1 cellular context compared by ENCODE assay signal in the genomic region with DNA sequence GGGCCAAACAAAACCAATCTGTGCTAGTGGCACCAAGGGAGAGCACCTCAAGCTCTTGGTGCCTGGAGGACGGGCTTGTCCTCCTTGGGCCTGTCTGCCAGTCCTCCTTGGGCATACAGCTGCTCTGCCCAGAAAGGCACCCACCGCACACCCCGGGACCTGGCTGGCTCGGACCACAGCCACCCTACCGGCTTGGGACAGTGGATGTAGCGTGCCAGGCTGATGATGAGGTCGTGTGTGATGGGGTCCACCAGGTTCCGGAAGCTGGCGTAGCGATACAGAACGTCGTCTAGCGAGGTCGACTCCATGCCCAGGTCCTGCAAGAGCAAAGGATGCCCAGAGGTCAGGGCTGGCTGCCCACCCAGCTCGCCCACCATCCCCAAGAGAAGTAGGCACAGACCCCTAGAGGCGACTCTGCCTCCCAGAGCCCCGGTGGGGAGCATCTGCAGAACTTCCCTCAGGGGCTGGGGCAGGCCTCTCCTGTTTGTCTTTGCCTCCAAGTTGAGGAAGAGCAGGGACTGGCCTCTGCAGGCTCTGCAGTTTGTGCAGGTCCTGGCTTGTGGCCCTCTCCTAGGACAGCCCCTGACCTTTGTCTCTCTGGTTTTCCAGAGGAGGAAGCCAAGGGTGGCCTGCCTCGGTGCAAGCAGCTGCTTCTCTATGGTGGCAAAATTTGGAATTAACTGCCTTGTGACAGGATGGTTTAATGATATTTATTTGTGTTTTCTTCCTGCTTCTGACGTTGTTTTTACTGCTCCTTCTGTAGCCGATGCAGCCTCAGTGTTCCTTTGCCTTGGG.
TF ChIP-seq lines count a peak whose summit lies in the region.

No MANE protein-coding gene starts in this region.

TF ChIP-seq in WTC11, 78 proteins besides CTCF, POLR2A, EP300 and RAD21 (continued from another document):
- TF ChIP-seq IRF2 (CRISPR knock-in tag; IDR thresholded peaks at IDR 0.05; ENCODE audit: borderline replicate concordance, low read depth) (no peak), TEAD1 (CRISPR knock-in tag; IDR thresholded peaks at IDR 0.05) (no peak), ZBTB21 (CRISPR knock-in tag; IDR thresholded peaks at IDR 0.05; ENCODE audit: borderline replicate concordance) (no peak)
- TF ChIP-seq, protein P1, sequence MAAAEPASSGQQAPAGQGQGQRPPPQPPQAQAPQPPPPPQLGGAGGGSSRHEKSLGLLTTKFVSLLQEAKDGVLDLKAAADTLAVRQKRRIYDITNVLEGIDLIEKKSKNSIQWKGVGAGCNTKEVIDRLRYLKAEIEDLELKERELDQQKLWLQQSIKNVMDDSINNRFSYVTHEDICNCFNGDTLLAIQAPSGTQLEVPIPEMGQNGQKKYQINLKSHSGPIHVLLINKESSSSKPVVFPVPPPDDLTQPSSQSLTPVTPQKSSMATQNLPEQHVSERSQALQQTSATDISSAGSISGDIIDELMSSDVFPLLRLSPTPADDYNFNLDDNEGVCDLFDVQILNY (CRISPR knock-in tag; IDR thresholded peaks at IDR 0.05) = no peak
